ENCODE assay signal across 10 cellular contexts in the genomic region with DNA sequence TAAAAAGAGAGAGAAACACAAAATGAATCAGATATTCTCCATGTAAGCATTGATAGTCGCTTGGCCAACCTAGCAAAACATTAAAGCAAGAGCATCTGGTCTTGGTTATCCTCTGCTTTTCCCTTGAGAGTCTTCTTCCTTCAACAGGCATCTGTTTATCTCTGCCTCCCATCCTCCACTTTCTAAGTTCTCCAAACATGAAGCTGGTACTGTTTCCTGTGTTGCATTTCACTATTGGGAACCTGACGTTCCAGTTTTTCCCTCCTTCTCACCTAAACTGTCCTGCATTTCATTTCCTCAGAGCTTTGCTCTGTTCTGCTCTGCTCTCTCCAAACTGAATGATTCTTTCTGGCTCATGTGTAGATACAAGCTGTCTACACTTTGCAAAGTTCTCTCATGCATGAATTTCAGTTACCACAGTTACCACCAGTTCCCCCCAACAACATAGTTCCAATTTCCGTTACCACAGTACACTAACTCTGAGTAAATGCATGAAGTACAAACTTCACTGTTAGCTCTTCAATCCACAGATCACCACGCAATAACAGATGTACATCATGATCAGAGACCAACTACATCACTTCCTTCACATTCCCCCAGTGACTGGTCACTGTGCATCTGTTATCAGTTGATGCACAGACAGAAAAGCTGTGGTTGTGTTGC.
DNase-seq lines count a peak whose midpoint lies in the region; ATAC-seq, FAIRE-seq and TF ChIP-seq lines count a peak whose summit lies in the region.
"Had no signal": no experiment of that assay in that cellular context is flagged by ENCODE, and none has a peak within 500 bp of the region (broad histone marks: within the 10 kb centered on the region; RNA-seq: fewer than 3 reads in every experiment).

No MANE protein-coding gene starts in this region.

- H3K4me1 ChIP-seq in tibial nerve = peaks cover 0 to 46% (median 10%) of the 10 kb centered on the region in 4 donors

- intact Hi-C loops in left ventricle myocardium superior (cut with micrococcal nuclease) (no loop called here), posterior cingulate gyrus (cut with DNase I) (no loop called here)

- no peaks in the 10 kb centered on the region for H3K27me3 ChIP-seq in tibial nerve

- peak in 1 of 2 donors; percentile 51 for TF ChIP-seq EP300 in tibial nerve (IDR thresholded peaks at IDR 0.05)

- TF ChIP-seq CTCF in tibial nerve (IDR thresholded peaks at IDR 0.05) = no peak

- WGBS in tibial nerve, 2 donors = 56 to 57% methylated on average over 4 of the region's 4 CpGs

- peak; percentile 93 for ATAC-seq in GM18505 (IDR thresholded peaks at IDR 0.05; ENCODE audit: unreplicated experiment)
- ATAC-seq in GM21576 (IDR thresholded peaks at IDR 0.05; ENCODE audit: unreplicated experiment) = peak; percentile 96
- peak; percentile 96 for ATAC-seq in HG03571 (IDR thresholded peaks at IDR 0.05; ENCODE audit: unreplicated experiment)
- peak; percentile 68 for ATAC-seq in left ventricle myocardium superior
- ATAC-seq: HCT116 had no signal

- H3K27ac ChIP-seq in tibial nerve = peak overlapping the region in 1 of 4 donors; percentile 1

- H3K9me3 ChIP-seq in tibial nerve = no peaks in the 10 kb centered on the region

- DNase-seq in left ventricle myocardium superior = no peak
- no peak for DNase-seq in tibial nerve (ENCODE audit: low spot score in 2 of 2)
- DNase-seq in activated T-cell treated with anti-CD3 and anti-CD28 coated beads for 4 hours = no peak
- no peak for DNase-seq in posterior cingulate gyrus
- no peak for DNase-seq in urothelium cell line (ENCODE audit: low spot score)

- no peak for FAIRE-seq in urothelium cell line (lab: Jason Lieb, UNC)
- FAIRE-seq: TTC549 had no signal

- no peak overlapping the region for H3K4me3 ChIP-seq in tibial nerve

- no peaks in the 10 kb centered on the region for H3K36me3 ChIP-seq in tibial nerve

- TF ChIP-seq POLR2A in GM18505 (IDR thresholded peaks at IDR 0.05; ENCODE audit: borderline replicate concordance, extremely low read depth, insufficient read depth, insufficient read length) (no peak), tibial nerve (IDR thresholded peaks at IDR 0.05) (no peak)
